28 cellular contexts compared by ENCODE assay signal in genomic region chr4:110614981-110615365, GRCh38. TPM values are rescaled to one million over a fixed set of nuclear protein-coding genes. Genes with fewer than 3 reads are reported as not detected.
DNase-seq lines count a peak whose midpoint lies in the region; ATAC-seq, FAIRE-seq and TF ChIP-seq lines count a peak whose summit lies in the region.
"Had no signal": no experiment of that assay in that cellular context is flagged by ENCODE, and none has a peak within 500 bp of the region (broad histone marks: within the 10 kb centered on the region; RNA-seq: fewer than 3 reads in every experiment).

No MANE protein-coding gene starts in this region.

- H3K27ac Mint-ChIP-seq in endothelial cell (ENCODE audit: unreplicated experiment): peak overlapping the region; percentile 36
- H3K27ac Mint-ChIP-seq: CD4-positive, alpha-beta T cell; natural killer cell treated with Interleukin-12 subunit alpha and Interleukin-12 subunit beta and Interleukin-15 and Interleukin-18, amount 100 ng/mL, for 72 hours had no signal

- no peak for FAIRE-seq in small intestine (lab: Jason Lieb, UNC)

- H3K36me3 Mint-ChIP-seq in endothelial cell (ENCODE audit: low read depth, unreplicated experiment): peaks cover 10% of the 10 kb centered on the region

- no peaks in the 10 kb centered on the region for H3K9me3 Mint-ChIP-seq in endothelial cell (ENCODE audit: unreplicated experiment)
- H3K9me3 Mint-ChIP-seq: natural killer cell treated with Interleukin-12 subunit alpha and Interleukin-12 subunit beta and Interleukin-15 and Interleukin-18, amount 100 ng/mL, for 72 hours had no signal

- peaks cover 59% of the 10 kb centered on the region for H3K4me1 Mint-ChIP-seq in endothelial cell (ENCODE audit: unreplicated experiment)

- peak overlapping the region; percentile 92 to 93 for H3K18ac ChIP-seq in mesenchymal stem cell (ENCODE audit: low read depth in 1 of 2, low read length in 2 of 2)

- H2BK15ac ChIP-seq in mesenchymal stem cell (ENCODE audit: low read depth, poor library complexity, severe bottlenecking): no peak overlapping the region

- H3K4me2 ChIP-seq in mesenchymal stem cell (ENCODE audit: low read length, poor library complexity, severe bottlenecking): no peak overlapping the region

- H3K4me3 ChIP-seq in HUES64 (ENCODE audit: low read length) (peak overlapping the region; percentile 48), mesenchymal stem cell (ENCODE audit: insufficient read depth in 1 of 2, low read depth in 1 of 2, low read length in 2 of 2) (no peak overlapping the region), small intestine (ENCODE audit: low read depth in 1 of 2, low read length in 2 of 2) (peak overlapping the region in 1 of 2 donors; percentile 12), testis (no peak overlapping the region)
- H3K4me3 ChIP-seq: dorsolateral prefrontal cortex, psoas muscle, SK-N-MC, skin epidermis had no signal

- peak overlapping the region; percentile 71 for H2BK120ac ChIP-seq in mesenchymal stem cell (ENCODE audit: low read depth, low read length)

- no peak for TF ChIP-seq POLR2A in testis (IDR thresholded peaks at IDR 0.05)

- ATAC-seq in Right ventricle myocardium inferior: no peak
- ATAC-seq: natural killer cell treated with Interleukin-12 subunit alpha and Interleukin-12 subunit beta and Interleukin-15 and Interleukin-18, amount 100 ng/mL, for 72 hours; psoas muscle had no signal

- H3K4ac ChIP-seq in mesenchymal stem cell (ENCODE audit: low read depth in 1 of 2, low read length in 2 of 2): peak overlapping the region; percentile 24 to 96

- intact Hi-C loops in testis (cut with DNase I; ENCODE audit: low total_unique reads) (no loop called here), Right ventricle myocardium inferior (cut with DNase I) (no loop called here)

- H2AFZ ChIP-seq in mesenchymal stem cell (ENCODE audit: low read depth, low read length): no peak overlapping the region

- no peak overlapping the region for H2AK5ac ChIP-seq in mesenchymal stem cell (ENCODE audit: low read length, severe bottlenecking)

- H4K91ac ChIP-seq in mesenchymal stem cell (ENCODE audit: low read length): peak overlapping the region; percentile 95

- H3K27ac ChIP-seq in HUES64 (ENCODE audit: low read depth, low read length): peak overlapping the region; percentile 54
- no peak overlapping the region for H3K27ac ChIP-seq in mesenchymal stem cell (ENCODE audit: low read length, poor library complexity, severe bottlenecking)
- peak overlapping the region; percentile 25 to 77 for H3K27ac ChIP-seq in small intestine (ENCODE audit: low read depth in 1 of 2, low read length in 1 of 2)
- no peak overlapping the region for H3K27ac ChIP-seq in testis
- H3K27ac ChIP-seq: dorsolateral prefrontal cortex, epithelial cell of prostate, psoas muscle, SK-N-MC, skin epidermis had no signal

- DNase-seq in endothelial cell (ENCODE audit: low spot score) (no peak), mesenchymal stem cell (peak; percentile 62), small intestine (peak; percentile 35), testis (no peak), Right ventricle myocardium inferior (ENCODE audit: missing footprints) (no peak), NCI-H2196 (lab: John Stamatoyannopoulos, UW; ENCODE audit: unreplicated experiment) (no peak)
- DNase-seq: activated T-cell treated with anti-CD3 and anti-CD28 coated beads, Interleukin-2, amount 50 U/mL, for 1 hour; caudate nucleus; CD4-positive, alpha-beta T cell; dorsolateral prefrontal cortex; HCEC 1CT; hippocampal formation; KG1; left cardiac atrium; midbrain; NCI-H2171 treated with DMSO at 0.1 percent for 48 hours; NCI-H526 treated with DMSO at 0.1 percent for 48 hours; psoas muscle; RPMI8226; stimulated activated CD4-positive, alpha-beta T cell treated with anti-CD3 and anti-CD28 coated beads, Interleukin-2, amount 100 ng/mL, for 48 hours; stimulated activated naive CD4-positive, alpha-beta T cell treated with Interleukin-2 at 50 U/mL for 16 hours; T-helper 9 cell had no signal

- H3K27me3 Mint-ChIP-seq in endothelial cell (ENCODE audit: unreplicated experiment): peaks cover 37% of the 10 kb centered on the region

- WGBS in HUES64: under 1% methylated on average over 16 of the region's 19 CpGs
- WGBS in mesenchymal stem cell: 15% methylated on average over 14 of the region's 19 CpGs
- 15 to 37% (median 24%) methylated on average over 19 of the region's 19 CpGs for WGBS in small intestine, 3 donors
- 6 to 9% methylated on average over 18 to 19 of the region's 19 CpGs for WGBS in testis, 2 donors

- no peak overlapping the region for H2BK5ac ChIP-seq in mesenchymal stem cell (ENCODE audit: low read depth, low read length, poor library complexity, severe bottlenecking)

- H3K9me3 ChIP-seq in HUES64 (ENCODE audit: insufficient read depth, low read depth, low read length) (no peaks in the 10 kb centered on the region), mesenchymal stem cell (ENCODE audit: control insufficient read depth, low read length) (no peaks in the 10 kb centered on the region), small intestine (ENCODE audit: control insufficient read depth, low read depth) (no peaks in the 10 kb centered on the region), testis (no peaks in the 10 kb centered on the region)
- H3K9me3 ChIP-seq: psoas muscle had no signal

- peak overlapping the region; percentile 79 for H3K9ac ChIP-seq in HUES64 (ENCODE audit: low read depth, low read length)
- no peak overlapping the region for H3K9ac ChIP-seq in mesenchymal stem cell (ENCODE audit: low read length)

- H3K36me3 ChIP-seq in HUES64 (ENCODE audit: insufficient read depth, low read length) (no peaks in the 10 kb centered on the region), mesenchymal stem cell (ENCODE audit: control insufficient read depth in 1 of 2, insufficient read depth in 2 of 2, low read depth in 1 of 2, low read length in 2 of 2) (peaks cover 0 to 11% of the 10 kb centered on the region in 2 experiments), small intestine (ENCODE audit: control insufficient read depth in 2 of 2, insufficient read depth in 2 of 2, low read length in 2 of 2) (no peaks in the 10 kb centered on the region), testis (ENCODE audit: low read depth, missing control alignments) (no peaks in the 10 kb centered on the region)

- H4K8ac ChIP-seq in mesenchymal stem cell (ENCODE audit: low read length): peak overlapping the region; percentile 87

- no peaks in the 10 kb centered on the region for H3K79me1 ChIP-seq in mesenchymal stem cell (replicated peaks; ENCODE audit: low read length, poor library complexity, severe bottlenecking)

- peaks cover 98% of the 10 kb centered on the region for H3K27me3 ChIP-seq in HUES64 (ENCODE audit: insufficient read depth, low read length)
- peaks cover 64 to 72% of the 10 kb centered on the region in 2 experiments for H3K27me3 ChIP-seq in mesenchymal stem cell (ENCODE audit: control insufficient read depth in 1 of 2, insufficient read depth in 1 of 2, low read length in 2 of 2)
- H3K27me3 ChIP-seq in small intestine (ENCODE audit: control insufficient read depth in 2 of 2, insufficient read depth in 2 of 2, low read length in 2 of 2): peaks cover 0 to 49% of the 10 kb centered on the region in 2 donors
- no peaks in the 10 kb centered on the region for H3K27me3 ChIP-seq in testis

- TF ChIP-seq CTCF in endothelial cell (IDR thresholded peaks at IDR 0.05; ENCODE audit: unreplicated experiment) (no peak), testis (IDR thresholded peaks at IDR 0.05) (no peak)

- H3K14ac ChIP-seq in mesenchymal stem cell (ENCODE audit: low read length in 2 of 2): peak overlapping the region in 1 of 2 experiments; percentile 18

- H3K4me1 ChIP-seq in HUES64 (ENCODE audit: insufficient read depth, low read length): peaks cover 52% of the 10 kb centered on the region
- H3K4me1 ChIP-seq in mesenchymal stem cell (ENCODE audit: control insufficient read depth, insufficient read depth, low read depth, low read length): peaks cover 31% of the 10 kb centered on the region
- no peaks in the 10 kb centered on the region for H3K4me1 ChIP-seq in small intestine (ENCODE audit: control insufficient read depth in 2 of 2, insufficient read depth in 1 of 2, low read depth in 1 of 2, low read length in 1 of 2)
- no peaks in the 10 kb centered on the region for H3K4me1 ChIP-seq in testis

- peak overlapping the region; percentile 97 for H3K4me3 Mint-ChIP-seq in endothelial cell (ENCODE audit: unreplicated experiment)
- H3K4me3 Mint-ChIP-seq: CD4-positive, alpha-beta T cell; natural killer cell treated with Interleukin-12 subunit alpha and Interleukin-12 subunit beta and Interleukin-15 and Interleukin-18, amount 100 ng/mL, for 72 hours had no signal

- no peak overlapping the region for H3K23ac ChIP-seq in mesenchymal stem cell (ENCODE audit: low read length in 2 of 2)

- peak overlapping the region; percentile 28 to 55 for H2BK12ac ChIP-seq in mesenchymal stem cell (ENCODE audit: low read length in 2 of 2)

RNA-seq across cellular contexts. Expression of gene PITX2, which starts 7.9 kb away (rescaled TPM):
- 8.3 TPM for polyA plus RNA-seq in HUES64 (2013, experiment 1 of 2)
- polyA plus RNA-seq in HUES64 (2013, experiment 2 of 2): 7.9 TPM
- total RNA-seq in endothelial cell (ENCODE audit: unreplicated experiment) (11.9 TPM), testis (1 to 10 TPM in 1 of 2 donors, under 1 TPM in 1; 0.93 to 2.3 TPM), Right ventricle myocardium inferior (not detected)
- 26.4 TPM for polyA plus RNA-seq in mesenchymal stem cell (2013, experiment 1 of 2)
- polyA plus RNA-seq in mesenchymal stem cell (2013, experiment 2 of 2): 25.9 TPM
- polyA plus RNA-seq in small intestine (10 to 100 TPM in 1 of 3 donors, 1 to 10 TPM in 2; 6.5 to 13.2 (median 8.7) TPM), testis (ENCODE audit: insufficient read depth, low read depth, low replicate concordance) (2.6 TPM)
- total RNA-seq: CD4-positive, alpha-beta T cell; dorsolateral prefrontal cortex; G401; natural killer cell treated with Interleukin-12 subunit alpha and Interleukin-12 subunit beta and Interleukin-15 and Interleukin-18, amount 100 ng/mL, for 72 hours had no signal

Comparison
In these comparisons a context has a peak if more than half of its experiments do, and no peak if none do; other contexts are left out.
1. H3K27ac ChIP-seq: peak in HUES64 (single experiment) and small intestine (2 of 2); none in mesenchymal stem cell (single experiment) and testis (0 of 2).
2. DNase-seq: peak in mesenchymal stem cell (single experiment) and small intestine (single experiment); none in endothelial cell (single experiment), testis (single experiment), Right ventricle myocardium inferior (single experiment) and NCI-H2196 (single experiment).